In genomic region chr17:77694391-77695363, GRCh38 we compare ENCODE assay signal across 1 cellular context.
TF ChIP-seq lines count a peak whose summit lies in the region.

No MANE protein-coding gene starts in this region.

TF ChIP-seq in HEK293, 187 proteins besides CTCF, POLR2A, EP300 and RAD21 (continued from another document):
- TF ChIP-seq, protein P1, sequence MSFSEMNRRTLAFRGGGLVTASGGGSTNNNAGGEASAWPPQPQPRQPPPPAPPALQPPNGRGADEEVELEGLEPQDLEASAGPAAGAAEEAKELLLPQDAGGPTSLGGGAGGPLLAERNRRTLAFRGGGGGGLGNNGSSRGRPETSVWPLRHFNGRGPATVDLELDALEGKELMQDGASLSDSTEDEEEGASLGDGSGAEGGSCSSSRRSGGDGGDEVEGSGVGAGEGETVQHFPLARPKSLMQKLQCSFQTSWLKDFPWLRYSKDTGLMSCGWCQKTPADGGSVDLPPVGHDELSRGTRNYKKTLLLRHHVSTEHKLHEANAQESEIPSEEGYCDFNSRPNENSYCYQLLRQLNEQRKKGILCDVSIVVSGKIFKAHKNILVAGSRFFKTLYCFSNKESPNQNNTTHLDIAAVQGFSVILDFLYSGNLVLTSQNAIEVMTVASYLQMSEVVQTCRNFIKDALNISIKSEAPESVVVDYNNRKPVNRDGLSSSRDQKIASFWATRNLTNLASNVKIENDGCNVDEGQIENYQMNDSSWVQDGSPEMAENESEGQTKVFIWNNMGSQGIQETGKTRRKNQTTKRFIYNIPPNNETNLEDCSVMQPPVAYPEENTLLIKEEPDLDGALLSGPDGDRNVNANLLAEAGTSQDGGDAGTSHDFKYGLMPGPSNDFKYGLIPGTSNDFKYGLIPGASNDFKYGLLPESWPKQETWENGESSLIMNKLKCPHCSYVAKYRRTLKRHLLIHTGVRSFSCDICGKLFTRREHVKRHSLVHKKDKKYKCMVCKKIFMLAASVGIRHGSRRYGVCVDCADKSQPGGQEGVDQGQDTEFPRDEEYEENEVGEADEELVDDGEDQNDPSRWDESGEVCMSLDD (tag by site-specific recombination; IDR thresholded peaks at IDR 0.05) = no peak
- TF ChIP-seq ZNF394 (tag by site-specific recombination; IDR thresholded peaks at IDR 0.05; ENCODE audit: borderline replicate concordance) = no peak
- TF ChIP-seq, protein P2, sequence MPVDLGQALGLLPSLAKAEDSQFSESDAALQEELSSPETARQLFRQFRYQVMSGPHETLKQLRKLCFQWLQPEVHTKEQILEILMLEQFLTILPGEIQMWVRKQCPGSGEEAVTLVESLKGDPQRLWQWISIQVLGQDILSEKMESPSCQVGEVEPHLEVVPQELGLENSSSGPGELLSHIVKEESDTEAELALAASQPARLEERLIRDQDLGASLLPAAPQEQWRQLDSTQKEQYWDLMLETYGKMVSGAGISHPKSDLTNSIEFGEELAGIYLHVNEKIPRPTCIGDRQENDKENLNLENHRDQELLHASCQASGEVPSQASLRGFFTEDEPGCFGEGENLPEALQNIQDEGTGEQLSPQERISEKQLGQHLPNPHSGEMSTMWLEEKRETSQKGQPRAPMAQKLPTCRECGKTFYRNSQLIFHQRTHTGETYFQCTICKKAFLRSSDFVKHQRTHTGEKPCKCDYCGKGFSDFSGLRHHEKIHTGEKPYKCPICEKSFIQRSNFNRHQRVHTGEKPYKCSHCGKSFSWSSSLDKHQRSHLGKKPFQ (tag by site-specific recombination; IDR thresholded peaks at IDR 0.05) = no peak
